In the genomic region with DNA sequence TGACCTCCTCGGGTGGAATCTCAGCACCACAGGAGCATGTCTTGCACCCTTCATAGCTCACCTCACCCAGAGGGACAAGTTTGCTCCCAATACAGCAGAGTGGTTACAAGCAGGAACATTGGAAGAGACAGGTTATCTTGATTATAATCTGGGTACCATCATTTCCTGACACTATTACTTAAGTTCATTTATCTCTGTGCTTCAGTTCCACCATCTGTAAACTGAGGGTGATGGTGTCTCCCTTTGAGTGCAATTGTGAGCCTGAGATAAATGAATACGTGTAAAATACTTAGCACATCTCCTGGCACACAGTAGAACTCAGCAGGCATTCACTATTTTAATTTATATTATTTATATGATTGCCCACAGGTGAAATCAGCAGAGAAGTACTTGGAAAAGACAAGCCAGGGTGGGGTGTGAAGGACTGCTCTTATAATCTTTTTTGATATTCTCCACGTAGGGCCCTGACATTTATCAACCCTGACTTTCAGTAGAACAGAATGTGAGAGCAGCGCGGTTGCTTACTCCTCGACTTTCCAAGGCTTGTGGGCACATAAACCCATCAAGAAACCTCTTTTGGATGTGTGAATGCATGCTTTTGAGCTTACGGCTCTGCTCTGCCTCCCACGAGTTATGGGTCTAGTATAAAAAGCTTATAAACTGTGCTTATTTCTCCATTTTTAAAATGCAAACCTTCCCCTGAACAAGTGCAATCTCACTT, we compare ENCODE assay signal across 11 cellular contexts. TPM values are rescaled to one million over a fixed set of nuclear protein-coding genes. Genes with fewer than 3 reads are reported as not detected.
A peak's percentile ranks its signal among the peaks of the same experiment; 100 is the strongest.
DNase-seq lines count a peak whose midpoint lies in the region; ATAC-seq and TF ChIP-seq lines count a peak whose summit lies in the region.
"Had no signal": no experiment of that assay in that cellular context is flagged by ENCODE, and none has a peak within 500 bp of the region (broad histone marks: within the 10 kb centered on the region; RNA-seq: fewer than 3 reads in every experiment).

No MANE protein-coding gene starts in this region.

- H3K14ac ChIP-seq in mesenchymal stem cell (ENCODE audit: low read length in 2 of 2): peak overlapping the region in 1 of 2 experiments; percentile 69

- POLR2A ChIA-PET in activated naive CD8-positive, alpha-beta T cell treated with anti-CD3 and anti-CD28 coated beads, Interleukin-2, amount 10 ng/mL, durations not matched to agents 7 days and 5 days (lab: Charles Lee): interaction anchor here (1.5 to 9.2 kb wide), 3 partner anchors 18 to 35 kb away, joined by 4 to 159 read pairs (median 6); partner anchors contain the start of gene DUSP10
- POLR2A ChIA-PET in activated CD8-positive, alpha-beta T cell treated with anti-CD3 and anti-CD28 coated beads for 36 hours (lab: Charles Lee): interaction anchor here (0.6 to 8.2 kb wide), 2 partner anchors 35 to 210 kb away, joined by 3 to 52 read pairs; partner anchors contain the start of gene DUSP10

- peak overlapping the region; percentile 33 for H3K4me3 Mint-ChIP-seq in activated naive CD8-positive, alpha-beta T cell treated with anti-CD3 and anti-CD28 coated beads, Interleukin-2, amount 10 ng/mL, durations not matched to agents 7 days and 5 days
- no peak overlapping the region for H3K4me3 Mint-ChIP-seq in activated naive CD8-positive, alpha-beta T cell treated with anti-CD3 and anti-CD28 coated beads for 36 hours
- no peak overlapping the region for H3K4me3 Mint-ChIP-seq in activated CD8-positive, alpha-beta T cell treated with anti-CD3 and anti-CD28 coated beads for 36 hours

- peak overlapping the region; percentile 20 for H4K8ac ChIP-seq in mesenchymal stem cell (ENCODE audit: low read length)

- no peak overlapping the region for H2BK5ac ChIP-seq in mesenchymal stem cell (ENCODE audit: low read depth, low read length, poor library complexity, severe bottlenecking)

- no peak for TF ChIP-seq CTCF in activated CD8-positive, alpha-beta T cell treated with anti-CD3 and anti-CD28 coated beads for 36 hours (IDR thresholded peaks at IDR 0.05)
- no peak for TF ChIP-seq CTCF in GM13976 (IDR thresholded peaks at IDR 0.05; ENCODE audit: borderline replicate concordance, control extremely low read depth, extremely low read depth, insufficient read depth, missing control alignments)

- WGBS in mesenchymal stem cell: 80% methylated on average over 5 of the region's 8 CpGs

- no peak overlapping the region for H2AK5ac ChIP-seq in mesenchymal stem cell (ENCODE audit: low read length, severe bottlenecking)

- DNase-seq in activated naive CD8-positive, alpha-beta T cell treated with anti-CD3 and anti-CD28 coated beads, Interleukin-2, amount 10 ng/mL, durations not matched to agents 7 days and 5 days: no peak
- DNase-seq in activated naive CD8-positive, alpha-beta T cell treated with anti-CD3 and anti-CD28 coated beads for 36 hours: no peak
- peak; percentile 53 for DNase-seq in activated CD8-positive, alpha-beta T cell treated with anti-CD3 and anti-CD28 coated beads for 36 hours
- DNase-seq in mesenchymal stem cell (peak; percentile 28), GM13976 (ENCODE audit: low spot score) (no peak), Right ventricle myocardium inferior (ENCODE audit: missing footprints) (no peak), T-helper 1 cell (no peak)
- DNase-seq: NCI-H2029, NCI-H524, Peyer's patch had no signal

- no peak overlapping the region for H3K9ac ChIP-seq in mesenchymal stem cell (ENCODE audit: low read length)

- H4K91ac ChIP-seq in mesenchymal stem cell (ENCODE audit: low read length): peak overlapping the region; percentile 7

- H3K4me2 ChIP-seq in mesenchymal stem cell (ENCODE audit: low read length, poor library complexity, severe bottlenecking): no peak overlapping the region

- H3K4me3 ChIP-seq in mesenchymal stem cell (ENCODE audit: insufficient read depth in 1 of 2, low read depth in 1 of 2, low read length in 2 of 2): no peak overlapping the region
- H3K4me3 ChIP-seq: Peyer's patch had no signal

- no peak overlapping the region for H3K23ac ChIP-seq in mesenchymal stem cell (ENCODE audit: low read length in 2 of 2)

- peak overlapping the region; percentile 5 to 10 for H3K4ac ChIP-seq in mesenchymal stem cell (ENCODE audit: low read depth in 1 of 2, low read length in 2 of 2)

- CTCF ChIA-PET in activated CD8-positive, alpha-beta T cell treated with anti-CD3 and anti-CD28 coated beads for 36 hours (lab: Charles Lee): interaction anchor here (0.5 to 1.5 kb wide), 6 partner anchors 8 to 87 kb away, joined by 3 to 9 read pairs (median 3); no protein-coding TSS in a partner anchor

- H3K27ac ChIP-seq in mesenchymal stem cell (ENCODE audit: low read length, poor library complexity, severe bottlenecking): no peak overlapping the region
- H3K27ac ChIP-seq in temporal lobe (ENCODE audit: low read depth, low read length): peak overlapping the region; percentile 64

- peak overlapping the region; percentile 1 to 13 for H3K18ac ChIP-seq in mesenchymal stem cell (ENCODE audit: low read depth in 1 of 2, low read length in 2 of 2)

- peaks cover 44% of the 10 kb centered on the region for H3K4me1 Mint-ChIP-seq in activated naive CD8-positive, alpha-beta T cell treated with anti-CD3 and anti-CD28 coated beads, Interleukin-2, amount 10 ng/mL, durations not matched to agents 7 days and 5 days
- H3K4me1 Mint-ChIP-seq in activated naive CD8-positive, alpha-beta T cell treated with anti-CD3 and anti-CD28 coated beads for 36 hours: peaks cover 43% of the 10 kb centered on the region
- peaks cover 46% of the 10 kb centered on the region for H3K4me1 Mint-ChIP-seq in activated CD8-positive, alpha-beta T cell treated with anti-CD3 and anti-CD28 coated beads for 36 hours (ENCODE audit: low read depth)

- no peaks in the 10 kb centered on the region for H3K9me3 Mint-ChIP-seq in activated naive CD8-positive, alpha-beta T cell treated with anti-CD3 and anti-CD28 coated beads, Interleukin-2, amount 10 ng/mL, durations not matched to agents 7 days and 5 days
- H3K9me3 Mint-ChIP-seq in activated naive CD8-positive, alpha-beta T cell treated with anti-CD3 and anti-CD28 coated beads for 36 hours: no peaks in the 10 kb centered on the region
- no peaks in the 10 kb centered on the region for H3K9me3 Mint-ChIP-seq in activated CD8-positive, alpha-beta T cell treated with anti-CD3 and anti-CD28 coated beads for 36 hours

- H3K4me1 ChIP-seq in mesenchymal stem cell (ENCODE audit: control insufficient read depth, insufficient read depth, low read depth, low read length): peaks cover 3% of the 10 kb centered on the region

- H2AFZ ChIP-seq in mesenchymal stem cell (ENCODE audit: low read depth, low read length): no peak overlapping the region

- H2BK120ac ChIP-seq in mesenchymal stem cell (ENCODE audit: low read depth, low read length): no peak overlapping the region

- H2BK12ac ChIP-seq in mesenchymal stem cell (ENCODE audit: low read length in 2 of 2): peak overlapping the region; percentile 33 to 76

- H3K36me3 Mint-ChIP-seq in activated naive CD8-positive, alpha-beta T cell treated with anti-CD3 and anti-CD28 coated beads, Interleukin-2, amount 10 ng/mL, durations not matched to agents 7 days and 5 days: peaks cover 31% of the 10 kb centered on the region
- peaks cover 56% of the 10 kb centered on the region for H3K36me3 Mint-ChIP-seq in activated naive CD8-positive, alpha-beta T cell treated with anti-CD3 and anti-CD28 coated beads for 36 hours
- peaks cover 39% of the 10 kb centered on the region for H3K36me3 Mint-ChIP-seq in activated CD8-positive, alpha-beta T cell treated with anti-CD3 and anti-CD28 coated beads for 36 hours (ENCODE audit: low read depth)

- peaks cover 15 to 42% of the 10 kb centered on the region in 2 experiments for H3K36me3 ChIP-seq in mesenchymal stem cell (ENCODE audit: control insufficient read depth in 1 of 2, insufficient read depth in 2 of 2, low read depth in 1 of 2, low read length in 2 of 2)
- H3K36me3 ChIP-seq: Peyer's patch had no signal

- peak overlapping the region; percentile 60 for H2BK15ac ChIP-seq in mesenchymal stem cell (ENCODE audit: low read depth, poor library complexity, severe bottlenecking)

- H3K79me1 ChIP-seq in mesenchymal stem cell (replicated peaks; ENCODE audit: low read length, poor library complexity, severe bottlenecking): peaks cover 14% of the 10 kb centered on the region

- H3K27me3 Mint-ChIP-seq in activated naive CD8-positive, alpha-beta T cell treated with anti-CD3 and anti-CD28 coated beads, Interleukin-2, amount 10 ng/mL, durations not matched to agents 7 days and 5 days: no peaks in the 10 kb centered on the region
- H3K27me3 Mint-ChIP-seq in activated naive CD8-positive, alpha-beta T cell treated with anti-CD3 and anti-CD28 coated beads for 36 hours: no peaks in the 10 kb centered on the region
- H3K27me3 Mint-ChIP-seq in activated CD8-positive, alpha-beta T cell treated with anti-CD3 and anti-CD28 coated beads for 36 hours: no peaks in the 10 kb centered on the region

- H3K27me3 ChIP-seq in mesenchymal stem cell (ENCODE audit: control insufficient read depth in 1 of 2, insufficient read depth in 1 of 2, low read length in 2 of 2): no peaks in the 10 kb centered on the region
- H3K27me3 ChIP-seq: Peyer's patch had no signal

- in situ Hi-C loops in GM13976 (cut with MboI; ENCODE audit: low sequenced_read_pairs, unreplicated experiment): no loop called here

- no peaks in the 10 kb centered on the region for H3K9me3 ChIP-seq in mesenchymal stem cell (ENCODE audit: control insufficient read depth, low read length)
- H3K9me3 ChIP-seq: Peyer's patch had no signal

- intact Hi-C loops in activated CD8-positive, alpha-beta T cell treated with anti-CD3 and anti-CD28 coated beads for 36 hours (cut with micrococcal nuclease): no loop called here
- intact Hi-C loops in Right ventricle myocardium inferior (cut with DNase I): no loop called here

- H3K27ac Mint-ChIP-seq in activated naive CD8-positive, alpha-beta T cell treated with anti-CD3 and anti-CD28 coated beads, Interleukin-2, amount 10 ng/mL, durations not matched to agents 7 days and 5 days: peak overlapping the region; percentile 66
- no peak overlapping the region for H3K27ac Mint-ChIP-seq in activated naive CD8-positive, alpha-beta T cell treated with anti-CD3 and anti-CD28 coated beads for 36 hours
- peak overlapping the region; percentile 42 for H3K27ac Mint-ChIP-seq in activated CD8-positive, alpha-beta T cell treated with anti-CD3 and anti-CD28 coated beads for 36 hours

- ATAC-seq in activated naive CD8-positive, alpha-beta T cell treated with anti-CD3 and anti-CD28 coated beads, Interleukin-2, amount 10 ng/mL, durations not matched to agents 7 days and 5 days (ENCODE audit: low read depth): no peak
- ATAC-seq in activated CD8-positive, alpha-beta T cell treated with anti-CD3 and anti-CD28 coated beads for 36 hours: no peak
- ATAC-seq in Right ventricle myocardium inferior: no peak

RNA-seq across cellular contexts. Expression of gene DUSP10, which starts 34.9 kb away (rescaled TPM):
- 10 to 100 TPM; 14.8 to 15.7 TPM for total RNA-seq in activated naive CD8-positive, alpha-beta T cell treated with anti-CD3 and anti-CD28 coated beads, Interleukin-2, amount 10 ng/mL, durations not matched to agents 7 days and 5 days
- total RNA-seq in activated naive CD8-positive, alpha-beta T cell treated with anti-CD3 and anti-CD28 coated beads for 36 hours: 10 to 100 TPM; 32.7 to 33.0 TPM
- 10 to 100 TPM; 10.8 to 12.9 TPM for total RNA-seq in activated CD8-positive, alpha-beta T cell treated with anti-CD3 and anti-CD28 coated beads for 36 hours
- polyA plus RNA-seq in mesenchymal stem cell (2013, experiment 1 of 2): 46.8 TPM
- 45.6 TPM for polyA plus RNA-seq in mesenchymal stem cell (2013, experiment 2 of 2)
- total RNA-seq in temporal lobe (5.2 TPM), Right ventricle myocardium inferior (3.2 TPM)

Comparison
In these comparisons a context has a peak if more than half of its experiments do, and no peak if none do; other contexts are left out.
1. DNase-seq: peak in activated CD8-positive, alpha-beta T cell treated with anti-CD3 and anti-CD28 coated beads for 36 hours (single experiment) and mesenchymal stem cell (single experiment); none in activated naive CD8-positive, alpha-beta T cell treated with anti-CD3 and anti-CD28 coated beads, Interleukin-2, amount 10 ng/mL, durations not matched to agents 7 days and 5 days (single experiment), activated naive CD8-positive, alpha-beta T cell treated with anti-CD3 and anti-CD28 coated beads for 36 hours (single experiment), GM13976 (single experiment), Right ventricle myocardium inferior (single experiment) and T-helper 1 cell (0 of 5).